ENCODE assay signal across 1 cellular context in the genomic region with DNA sequence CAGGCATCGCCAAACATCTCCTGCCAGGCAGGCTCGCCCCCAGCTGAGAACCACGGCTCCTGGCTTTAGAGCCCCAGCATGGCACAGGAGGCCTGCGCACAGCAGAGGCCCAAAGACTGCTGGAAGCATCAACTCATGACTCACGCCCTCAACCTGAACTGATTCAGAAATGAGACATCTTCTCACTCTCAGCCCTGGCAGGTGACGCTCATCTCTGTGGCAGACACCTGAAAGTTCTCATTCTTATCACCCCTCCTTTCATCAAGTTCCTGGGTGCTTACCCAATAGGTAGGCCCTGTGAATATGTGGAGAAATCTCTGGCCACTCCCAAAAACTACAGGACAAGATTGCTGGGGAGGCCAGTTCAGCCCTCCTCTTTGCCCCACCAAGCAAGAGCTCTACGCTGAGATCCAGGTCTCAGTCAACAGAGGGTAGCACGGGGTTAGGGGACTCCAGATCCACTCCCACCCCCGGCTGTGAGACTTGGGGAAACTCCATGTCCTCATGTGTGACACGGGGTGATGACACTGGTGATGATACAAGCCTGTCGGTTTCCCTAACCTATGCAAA.
A peak's percentile ranks its signal among the peaks of the same experiment; 100 is the strongest.
TF ChIP-seq lines count a peak whose summit lies in the region.

No MANE protein-coding gene starts in this region.

TF ChIP-seq in HepG2, 621 proteins besides CTCF, POLR2A, EP300 and RAD21 (continued from another document):
- TF ChIP-seq, protein P1, sequence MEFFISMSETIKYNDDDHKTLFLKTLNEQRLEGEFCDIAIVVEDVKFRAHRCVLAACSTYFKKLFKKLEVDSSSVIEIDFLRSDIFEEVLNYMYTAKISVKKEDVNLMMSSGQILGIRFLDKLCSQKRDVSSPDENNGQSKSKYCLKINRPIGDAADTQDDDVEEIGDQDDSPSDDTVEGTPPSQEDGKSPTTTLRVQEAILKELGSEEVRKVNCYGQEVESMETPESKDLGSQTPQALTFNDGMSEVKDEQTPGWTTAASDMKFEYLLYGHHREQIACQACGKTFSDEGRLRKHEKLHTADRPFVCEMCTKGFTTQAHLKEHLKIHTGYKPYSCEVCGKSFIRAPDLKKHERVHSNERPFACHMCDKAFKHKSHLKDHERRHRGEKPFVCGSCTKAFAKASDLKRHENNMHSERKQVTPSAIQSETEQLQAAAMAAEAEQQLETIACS (CRISPR knock-in tag; IDR thresholded peaks at IDR 0.05), result no peak
- TF ChIP-seq NR2C2 (CRISPR knock-in tag; IDR thresholded peaks at IDR 0.05; ENCODE audit: borderline replicate concordance) (no peak), ZNF768 (CRISPR knock-in tag; IDR thresholded peaks at IDR 0.05) (peak; percentile 15; the same call in 1 of the 2 replicates), FIP1L1 (IDR thresholded peaks at IDR 0.05; ENCODE audit: borderline replicate concordance, insufficient read depth, low read depth, low read length) (no peak)
